Comparison of ENCODE assay signal across 6 cellular contexts in the genomic region with DNA sequence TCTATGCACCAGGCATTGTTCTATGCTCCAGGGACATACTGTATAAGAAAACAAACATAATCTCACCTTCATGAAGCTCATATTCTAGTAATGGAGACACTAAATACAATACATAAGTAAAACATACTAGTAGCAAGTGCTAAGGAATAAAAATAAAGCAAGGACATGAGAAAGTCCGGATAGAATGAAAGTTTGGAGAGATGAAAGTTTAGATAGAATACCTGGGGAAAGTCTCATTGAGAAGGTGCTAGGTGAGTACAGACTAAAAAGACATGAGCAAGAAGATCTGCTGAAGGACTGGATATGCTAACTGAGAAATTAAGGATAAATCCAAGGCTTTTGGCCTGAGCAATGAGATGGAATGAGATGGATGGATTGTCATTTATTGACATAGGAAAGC.
"Had no signal": no experiment of that assay in that cellular context is flagged by ENCODE, and none has a peak within 500 bp of the region (broad histone marks: within the 10 kb centered on the region; RNA-seq: fewer than 3 reads in every experiment).

No MANE protein-coding gene starts in this region.

- H3K27ac ChIP-seq: HL-60 had no signal

- H3K27me3 Mint-ChIP-seq: IgD-negative memory B cell had no signal

- H3K4me3 Mint-ChIP-seq: IgD-negative memory B cell had no signal

- DNase-seq: IMR-90, KBM-7, KG1 had no signal

- H3K4me1 Mint-ChIP-seq: IgD-negative memory B cell had no signal

- H3K4me3 ChIP-seq: K562 had no signal

- H3K9me3 Mint-ChIP-seq: IgD-negative memory B cell had no signal
